13 cellular contexts compared by ENCODE assay signal in genomic region chr2:128784626-128785306, GRCh38.
"Had no signal": no experiment of that assay in that cellular context is flagged by ENCODE, and none has a peak within 500 bp of the region (broad histone marks: within the 10 kb centered on the region; RNA-seq: fewer than 3 reads in every experiment).

No MANE protein-coding gene starts in this region.

- H3K27me3 Mint-ChIP-seq: activated CD8-positive, alpha-beta T cell treated with anti-CD3 and anti-CD28 coated beads for 36 hours; activated naive CD8-positive, alpha-beta T cell; dendritic cell treated with granulocyte-macrophage colony-stimulating factor and Interleukin-4, amounts not matched to agents 40 ng/mL and 50 ng/mL, for 4 days had no signal

- DNase-seq: activated CD4-positive, CD25-positive, alpha-beta regulatory T cell treated with anti-CD3 and anti-CD28 coated beads, Interleukin-2, amount 50 U/mL, for 72 hours; activated CD8-positive, alpha-beta T cell treated with anti-CD3 and anti-CD28 coated beads for 36 hours; activated gamma-delta T cell; activated T-cell treated with anti-CD3 and anti-CD28 coated beads for 4 hours; amygdala; stomach had no signal

- ATAC-seq: activated CD8-positive, alpha-beta T cell treated with anti-CD3 and anti-CD28 coated beads for 36 hours; pancreas had no signal

- H3K4me1 ChIP-seq: pancreas had no signal

- H3K27ac Mint-ChIP-seq: activated CD8-positive, alpha-beta T cell treated with anti-CD3 and anti-CD28 coated beads for 36 hours; activated naive CD8-positive, alpha-beta T cell; dendritic cell treated with granulocyte-macrophage colony-stimulating factor and Interleukin-4, amounts not matched to agents 40 ng/mL and 50 ng/mL, for 4 days; T-helper 2 cell treated with Interferon-gamma antibody and Interleukin-4, amounts not matched to agents 5 μg/mL and 100 μg/mL, for 36 hours had no signal

- H3K9me3 Mint-ChIP-seq: activated CD8-positive, alpha-beta T cell treated with anti-CD3 and anti-CD28 coated beads for 36 hours had no signal

- H3K36me3 Mint-ChIP-seq: activated naive CD8-positive, alpha-beta T cell; brain had no signal

- H3K27me3 ChIP-seq: pancreas had no signal

- H3K4me3 Mint-ChIP-seq: activated CD8-positive, alpha-beta T cell treated with anti-CD3 and anti-CD28 coated beads for 36 hours; activated naive CD8-positive, alpha-beta T cell; brain; dendritic cell treated with granulocyte-macrophage colony-stimulating factor and Interleukin-4, amounts not matched to agents 40 ng/mL and 50 ng/mL, for 4 days; neural crest cell; T-helper 2 cell treated with Interferon-gamma antibody and Interleukin-4, amounts not matched to agents 5 μg/mL and 100 μg/mL, for 36 hours had no signal

- H3K36me3 ChIP-seq: pancreas, stomach had no signal

- H3K4me3 ChIP-seq: pancreas, skin epidermis, stomach had no signal

- H3K27ac ChIP-seq: pancreas, skin epidermis, stomach had no signal

- H3K9me3 ChIP-seq: pancreas, stomach had no signal
